24 cellular contexts compared by ENCODE assay signal in the genomic region with DNA sequence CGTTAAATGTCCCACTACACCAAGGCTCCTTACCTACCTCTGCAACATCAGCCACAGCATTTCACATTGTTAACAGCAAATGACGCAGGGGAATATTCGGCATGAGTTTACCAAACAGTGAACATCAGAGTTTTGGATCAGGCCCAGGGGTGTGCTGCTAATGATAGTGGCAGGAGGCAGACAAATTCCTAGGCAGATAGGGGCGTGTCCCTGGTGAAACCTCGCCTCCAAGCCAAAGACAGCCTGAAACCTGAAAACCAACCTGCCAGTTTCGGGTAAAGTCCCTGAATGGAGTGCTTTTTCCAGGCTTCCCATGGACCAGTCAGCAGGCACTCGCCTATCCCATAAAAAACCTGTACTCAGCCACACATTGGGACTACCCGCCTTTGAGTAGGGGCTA.
"Had no signal": no experiment of that assay in that cellular context is flagged by ENCODE, and none has a peak within 500 bp of the region (broad histone marks: within the 10 kb centered on the region; RNA-seq: fewer than 3 reads in every experiment).

No MANE protein-coding gene starts in this region.

- H3K4me1 ChIP-seq: gastroesophageal sphincter, heart right ventricle, lower lobe of right lung, parathyroid adenoma, right lobe of liver, suprapubic skin, transverse colon had no signal

- DNase-seq: cortex of kidney; dorsolateral prefrontal cortex; effector CD4-positive, alpha-beta T cell; foreskin fibroblast; heart right ventricle; hippocampal formation; immature natural killer cell; left ventricle myocardium superior; lower lobe of right lung; naive B cell; right lobe of liver; small intestine; stimulated activated CD4-positive, alpha-beta T cell treated with anti-CD3 and anti-CD28 coated beads, Interleukin-15, amount 100 ng/mL, for 24 hours; stimulated activated CD4-positive, alpha-beta T cell treated with anti-CD3 and anti-CD28 coated beads, Interleukin-2, amount 100 ng/mL, for 48 hours; stimulated activated CD8-positive, alpha-beta memory T cell treated with anti-CD3 and anti-CD28 coated beads, Interleukin-4, amount 100 ng/mL, for 48 hours; stimulated activated naive CD4-positive, alpha-beta T cell; stimulated activated naive CD8-positive, alpha-beta T cell treated with anti-CD3 and anti-CD28 coated beads, Interleukin-15, amount 100 ng/mL, for 72 hours; transverse colon had no signal

- H3K36me3 Mint-ChIP-seq: immature natural killer cell; natural killer cell treated with Interleukin-12 subunit alpha and Interleukin-12 subunit beta and Interleukin-15 and Interleukin-18, amount 100 ng/mL, for 72 hours had no signal

- H3K36me3 ChIP-seq: gastroesophageal sphincter, heart right ventricle, lower lobe of right lung, right lobe of liver, suprapubic skin, transverse colon had no signal

- H3K4me1 Mint-ChIP-seq: immature natural killer cell; naive B cell; neural crest cell; stimulated activated naive CD8-positive, alpha-beta T cell treated with anti-CD3 and anti-CD28 coated beads, Interleukin-15, amount 100 ng/mL, for 72 hours had no signal

- H3K27ac Mint-ChIP-seq: immature natural killer cell; natural killer cell treated with Interleukin-12 subunit alpha and Interleukin-12 subunit beta and Interleukin-15 and Interleukin-18, amount 100 ng/mL, for 72 hours; progenitor cell of endocrine pancreas; stimulated activated naive CD8-positive, alpha-beta T cell treated with anti-CD3 and anti-CD28 coated beads, Interleukin-15, amount 100 ng/mL, for 72 hours had no signal

- H3K27me3 Mint-ChIP-seq: progenitor cell of endocrine pancreas had no signal

- H3K9ac ChIP-seq: parathyroid adenoma had no signal

- H3K4me3 Mint-ChIP-seq: immature natural killer cell; naive B cell; natural killer cell treated with Interleukin-12 subunit alpha and Interleukin-12 subunit beta and Interleukin-15 and Interleukin-18, amount 100 ng/mL, for 72 hours; neural crest cell; stimulated activated naive CD8-positive, alpha-beta T cell treated with anti-CD3 and anti-CD28 coated beads, Interleukin-15, amount 100 ng/mL, for 72 hours had no signal

- ATAC-seq: gastroesophageal sphincter; heart right ventricle; left ventricle myocardium superior; lower lobe of right lung; natural killer cell treated with Interleukin-12 subunit alpha and Interleukin-12 subunit beta and Interleukin-15 and Interleukin-18, amount 100 ng/mL, for 72 hours; right lobe of liver; stimulated activated naive CD8-positive, alpha-beta T cell treated with anti-CD3 and anti-CD28 coated beads, Interleukin-15, amount 100 ng/mL, for 72 hours had no signal

- H3K4me3 ChIP-seq: dorsolateral prefrontal cortex, gastroesophageal sphincter, heart right ventricle, lower lobe of right lung, right lobe of liver, suprapubic skin, transverse colon had no signal

- H3K79me2 ChIP-seq: parathyroid adenoma had no signal

- H3K27me3 ChIP-seq: dorsolateral prefrontal cortex, gastroesophageal sphincter, heart right ventricle, right lobe of liver, suprapubic skin, transverse colon had no signal

- H3K27ac ChIP-seq: dorsolateral prefrontal cortex, gastroesophageal sphincter, heart right ventricle, lower lobe of right lung, parathyroid adenoma, right lobe of liver, suprapubic skin, transverse colon had no signal
